ENCODE assay signal across 20 cellular contexts in genomic region chr11:134584001-134584561, GRCh38.
A peak's percentile ranks its signal among the peaks of the same experiment; 100 is the strongest.
DNase-seq lines count a peak whose midpoint lies in the region; ATAC-seq and TF ChIP-seq lines count a peak whose summit lies in the region.
"Had no signal": no experiment of that assay in that cellular context is flagged by ENCODE, and none has a peak within 500 bp of the region (broad histone marks: within the 10 kb centered on the region; RNA-seq: fewer than 3 reads in every experiment).

No MANE protein-coding gene starts in this region.

- DNase-seq in activated CD8-positive, alpha-beta memory T cell treated with anti-CD3 and anti-CD28 coated beads, Interleukin-2, amount 10 ng/mL, durations not matched to agents 7 days and 5 days: peak; percentile 40
- no peak for DNase-seq in activated CD8-positive, alpha-beta memory T cell treated with anti-CD3 and anti-CD28 coated beads, Interleukin-2, amount 50 U/mL, for 4 hours
- DNase-seq in adrenal gland (peak in 5 of 7 donors; percentile 21 to 35 (median 23)), immature natural killer cell (peak; percentile 38 to 51 (median 49)), COLO829 (ENCODE audit: low spot score) (no peak), HuH-7.5 (ENCODE audit: low spot score) (no peak)
- DNase-seq in stimulated activated effector memory CD8-positive, alpha-beta T cell treated with anti-CD3 and anti-CD28 coated beads, Interleukin-12 subunit alpha, Interleukin-12 subunit beta, amount 100 ng/mL, for 72 hours (ENCODE audit: low spot score in 2 of 2): no peak
- no peak for DNase-seq in stimulated activated CD4-positive, alpha-beta T cell treated with anti-CD3 and anti-CD28 coated beads, Interleukin-2, amount 100 ng/mL, for 48 hours
- DNase-seq: ACHN; activated CD4-positive, alpha-beta T cell treated with anti-CD3 and anti-CD28 coated beads for 36 hours; activated effector memory CD4-positive, alpha-beta T cell treated with Interleukin-2 at 50 U/mL for 16 hours; midbrain; NCI-H187 treated with DMSO at 0.1 percent for 48 hours; NCI-H2227 treated with DMSO at 0.1 percent for 48 hours; NCI-H748 treated with DMSO at 0.1 percent for 48 hours; T-cell had no signal

- H3K4me1 Mint-ChIP-seq in activated CD8-positive, alpha-beta memory T cell treated with anti-CD3 and anti-CD28 coated beads, Interleukin-2, amount 10 ng/mL, durations not matched to agents 7 days and 5 days: peaks cover 24% of the 10 kb centered on the region
- peaks cover 46 to 54% of the 10 kb centered on the region in 2 donors for H3K4me1 Mint-ChIP-seq in immature natural killer cell
- peaks cover 22% of the 10 kb centered on the region for H3K4me1 Mint-ChIP-seq in stimulated activated effector memory CD8-positive, alpha-beta T cell treated with anti-CD3 and anti-CD28 coated beads, Interleukin-12 subunit alpha, Interleukin-12 subunit beta, amount 100 ng/mL, for 72 hours

- CTCF ChIA-PET in activated CD8-positive, alpha-beta memory T cell treated with anti-CD3 and anti-CD28 coated beads, Interleukin-2, amount 10 ng/mL, durations not matched to agents 7 days and 5 days (lab: Charles Lee): interaction anchor here (1.1 kb wide), 1 partner anchor 15 kb away, joined by 3 read pairs; no protein-coding TSS in a partner anchor

- no peak for TF ChIP-seq CTCF in adrenal gland (IDR thresholded peaks at IDR 0.05)

- 72 to 80% (median 77%) methylated on average over 9 to 15 of the region's 15 CpGs for WGBS in adrenal gland, 4 donors

- H3K36me3 Mint-ChIP-seq in activated CD8-positive, alpha-beta memory T cell treated with anti-CD3 and anti-CD28 coated beads, Interleukin-2, amount 10 ng/mL, durations not matched to agents 7 days and 5 days: no peaks in the 10 kb centered on the region
- H3K36me3 Mint-ChIP-seq in immature natural killer cell: no peaks in the 10 kb centered on the region
- H3K36me3 Mint-ChIP-seq in stimulated activated effector memory CD8-positive, alpha-beta T cell treated with anti-CD3 and anti-CD28 coated beads, Interleukin-12 subunit alpha, Interleukin-12 subunit beta, amount 100 ng/mL, for 72 hours: no peaks in the 10 kb centered on the region
- H3K36me3 Mint-ChIP-seq: T-cell had no signal

- H3K4me3 ChIP-seq in adrenal gland: no peak overlapping the region

- TF ChIP-seq POLR2A in adrenal gland (IDR thresholded peaks at IDR 0.05): no peak

- no peak for ATAC-seq in activated CD8-positive, alpha-beta memory T cell treated with anti-CD3 and anti-CD28 coated beads, Interleukin-2, amount 10 ng/mL, durations not matched to agents 7 days and 5 days
- ATAC-seq in stimulated activated effector memory CD8-positive, alpha-beta T cell treated with anti-CD3 and anti-CD28 coated beads, Interleukin-12 subunit alpha, Interleukin-12 subunit beta, amount 100 ng/mL, for 72 hours: peak; percentile 55
- ATAC-seq: activated CD4-positive, alpha-beta T cell treated with anti-CD3 and anti-CD28 coated beads for 36 hours; HCT116 had no signal

- H3K27me3 ChIP-seq in adrenal gland: no peaks in the 10 kb centered on the region

- intact Hi-C loops in adrenal gland (cut with DNase I): no loop called here

- no peaks in the 10 kb centered on the region for H3K36me3 ChIP-seq in adrenal gland (replicated peaks in 1 of 2)

- H3K27me3 Mint-ChIP-seq in activated CD8-positive, alpha-beta memory T cell treated with anti-CD3 and anti-CD28 coated beads, Interleukin-2, amount 10 ng/mL, durations not matched to agents 7 days and 5 days: peaks cover 41% of the 10 kb centered on the region
- H3K27me3 Mint-ChIP-seq in immature natural killer cell (ENCODE audit: low read depth in 3 of 3): peaks cover 3 to 25% (median 14%) of the 10 kb centered on the region in 3 donors

- H3K27ac ChIP-seq in adrenal gland: no peak overlapping the region
- H3K27ac ChIP-seq: KMS-11 had no signal

- peaks cover 3 to 9% of the 10 kb centered on the region in 2 donors for H3K4me1 ChIP-seq in adrenal gland (replicated peaks in 1 of 2)

- H3K4me3 Mint-ChIP-seq in activated CD8-positive, alpha-beta memory T cell treated with anti-CD3 and anti-CD28 coated beads, Interleukin-2, amount 10 ng/mL, durations not matched to agents 7 days and 5 days: no peak overlapping the region
- peak overlapping the region; percentile 82 to 90 (median 88) for H3K4me3 Mint-ChIP-seq in immature natural killer cell
- H3K4me3 Mint-ChIP-seq in stimulated activated effector memory CD8-positive, alpha-beta T cell treated with anti-CD3 and anti-CD28 coated beads, Interleukin-12 subunit alpha, Interleukin-12 subunit beta, amount 100 ng/mL, for 72 hours: peak overlapping the region; percentile 37
- H3K4me3 Mint-ChIP-seq: activated CD4-positive, alpha-beta T cell treated with anti-CD3 and anti-CD28 coated beads for 36 hours; dendritic cell treated with granulocyte-macrophage colony-stimulating factor and Interleukin-4, amounts not matched to agents 40 ng/mL and 50 ng/mL, for 4 days; nephron progenitor cell; T-cell had no signal

- H3K27ac Mint-ChIP-seq in activated CD8-positive, alpha-beta memory T cell treated with anti-CD3 and anti-CD28 coated beads, Interleukin-2, amount 10 ng/mL, durations not matched to agents 7 days and 5 days: no peak overlapping the region
- H3K27ac Mint-ChIP-seq in immature natural killer cell: peak overlapping the region; percentile 90 to 97 (median 96)
- H3K27ac Mint-ChIP-seq in stimulated activated effector memory CD8-positive, alpha-beta T cell treated with anti-CD3 and anti-CD28 coated beads, Interleukin-12 subunit alpha, Interleukin-12 subunit beta, amount 100 ng/mL, for 72 hours: peak overlapping the region; percentile 53
- H3K27ac Mint-ChIP-seq: activated CD4-positive, alpha-beta T cell treated with anti-CD3 and anti-CD28 coated beads for 36 hours; dendritic cell treated with granulocyte-macrophage colony-stimulating factor and Interleukin-4, amounts not matched to agents 40 ng/mL and 50 ng/mL, for 4 days; nephron progenitor cell; T-cell had no signal

- H3K9me3 ChIP-seq in adrenal gland (replicated peaks in 1 of 3): no peaks in the 10 kb centered on the region

- H3K9me3 Mint-ChIP-seq in activated CD8-positive, alpha-beta memory T cell treated with anti-CD3 and anti-CD28 coated beads, Interleukin-2, amount 10 ng/mL, durations not matched to agents 7 days and 5 days (ENCODE audit: low read depth): no peaks in the 10 kb centered on the region
- H3K9me3 Mint-ChIP-seq in immature natural killer cell: no peaks in the 10 kb centered on the region
- H3K9me3 Mint-ChIP-seq in stimulated activated effector memory CD8-positive, alpha-beta T cell treated with anti-CD3 and anti-CD28 coated beads, Interleukin-12 subunit alpha, Interleukin-12 subunit beta, amount 100 ng/mL, for 72 hours: no peaks in the 10 kb centered on the region
- H3K9me3 Mint-ChIP-seq: dendritic cell treated with granulocyte-macrophage colony-stimulating factor and Interleukin-4, amounts not matched to agents 40 ng/mL and 50 ng/mL, for 4 days; nephron progenitor cell; T-cell had no signal

Comparison
In these comparisons a context has a peak if more than half of its experiments do, and no peak if none do; other contexts are left out.
1. DNase-seq: peak in activated CD8-positive, alpha-beta memory T cell treated with anti-CD3 and anti-CD28 coated beads, Interleukin-2, amount 10 ng/mL, durations not matched to agents 7 days and 5 days (single experiment), adrenal gland (5 of 7) and immature natural killer cell (3 of 3); none in activated CD8-positive, alpha-beta memory T cell treated with anti-CD3 and anti-CD28 coated beads, Interleukin-2, amount 50 U/mL, for 4 hours (single experiment), stimulated activated effector memory CD8-positive, alpha-beta T cell treated with anti-CD3 and anti-CD28 coated beads, Interleukin-12 subunit alpha, Interleukin-12 subunit beta, amount 100 ng/mL, for 72 hours (0 of 2), COLO829 (single experiment), stimulated activated CD4-positive, alpha-beta T cell treated with anti-CD3 and anti-CD28 coated beads, Interleukin-2, amount 100 ng/mL, for 48 hours (0 of 2) and HuH-7.5 (single experiment).